ENCODE assay signal across 8 cellular contexts in the genomic region with DNA sequence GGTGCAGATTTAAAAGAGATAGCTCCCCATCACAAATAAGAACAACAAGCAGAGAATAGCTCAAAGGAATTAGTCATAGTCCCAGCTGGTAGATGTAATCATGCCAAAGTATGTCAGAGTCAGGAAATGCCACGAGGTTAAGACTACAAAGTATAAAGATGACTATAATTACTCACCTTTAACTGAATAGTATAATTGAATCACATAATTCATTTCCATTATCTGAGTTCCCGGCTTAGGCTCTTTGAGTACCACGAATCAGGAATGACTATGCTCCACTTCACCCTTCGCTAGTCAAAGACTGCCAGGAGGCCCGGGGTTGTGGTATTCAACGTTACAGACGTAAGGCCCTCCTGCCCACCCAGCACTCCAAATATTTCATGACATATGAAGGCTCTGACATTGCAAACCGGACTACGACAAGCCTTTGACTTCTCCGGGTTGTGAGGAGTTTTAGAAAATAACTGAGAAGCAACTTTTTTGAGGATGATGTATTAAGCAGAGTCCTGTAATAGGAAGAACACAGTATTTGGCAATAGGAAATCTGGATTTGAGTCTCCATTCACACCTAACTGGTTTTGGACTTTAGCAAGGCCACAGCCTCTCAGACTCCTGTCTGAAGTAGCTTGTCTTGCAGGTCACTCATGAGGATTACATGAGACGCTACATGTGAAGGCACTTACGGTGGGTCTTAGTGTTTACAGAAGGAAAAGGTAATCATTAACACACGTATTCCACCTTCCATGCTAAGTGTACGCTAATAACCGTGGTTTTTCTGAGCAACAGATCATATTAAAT.
A peak's percentile ranks its signal among the peaks of the same experiment; 100 is the strongest.
DNase-seq lines count a peak whose midpoint lies in the region; ATAC-seq and TF ChIP-seq lines count a peak whose summit lies in the region.

No MANE protein-coding gene starts in this region.

- H2AFZ ChIP-seq in parathyroid adenoma = peak overlapping the region; percentile 75

- POLR2A ChIA-PET in CD8-positive, alpha-beta T cell (lab: Charles Lee) = no interaction called here
- POLR2A ChIA-PET in HEK293T (lab: Yijun Ruan, JAX) = no interaction called here

- H3K4me3 ChIP-seq in CD8-positive, alpha-beta T cell (ENCODE audit: low read depth, low read length) = no peak overlapping the region
- H3K4me3 ChIP-seq in coronary artery = peak overlapping the region; percentile 44
- no peak overlapping the region for H3K4me3 ChIP-seq in parathyroid adenoma (ENCODE audit: low read depth, low read length)

- H3K27ac Mint-ChIP-seq in CD8-positive, alpha-beta T cell = peak overlapping the region; percentile 72

- H3K9ac ChIP-seq in parathyroid adenoma = no peak overlapping the region

- no peak overlapping the region for H3K4me2 ChIP-seq in parathyroid adenoma (ENCODE audit: low read length)

- peak overlapping the region; percentile 3 for H3K4me3 Mint-ChIP-seq in CD8-positive, alpha-beta T cell

- no peak overlapping the region for H3K27ac ChIP-seq in CD8-positive, alpha-beta T cell (ENCODE audit: low read depth, low read length)
- H3K27ac ChIP-seq in coronary artery (peak overlapping the region in 1 of 2 donors; percentile 57), parathyroid adenoma (peak overlapping the region; percentile 12)

- intact Hi-C loops in CD8-positive, alpha-beta T cell (cut with DNase I, micrococcal nuclease) = no loop called here

- no peaks in the 10 kb centered on the region for H3K27me3 Mint-ChIP-seq in CD8-positive, alpha-beta T cell (ENCODE audit: low read depth)

- no peak for TF ChIP-seq CTCF in CD8-positive, alpha-beta T cell (IDR thresholded peaks at IDR 0.05)
- TF ChIP-seq CTCF in coronary artery (IDR thresholded peaks at IDR 0.05) (no peak), parathyroid adenoma (IDR thresholded peaks at IDR 0.05) (no peak)

- H3K4me1 ChIP-seq in CD8-positive, alpha-beta T cell (ENCODE audit: insufficient read depth, low read length) = peaks cover 23% of the 10 kb centered on the region
- H3K4me1 ChIP-seq in parathyroid adenoma = peaks cover 4% of the 10 kb centered on the region

- CTCF ChIA-PET in CD8-positive, alpha-beta T cell (lab: Charles Lee) = no interaction called here
- CTCF ChIA-PET in HEK293T (lab: Yijun Ruan, JAX) = interaction anchor here (1.0 kb wide), 1 partner anchor 9 kb away, joined by 4 read pairs; no protein-coding TSS in a partner anchor

- no peaks in the 10 kb centered on the region for H3K36me3 ChIP-seq in CD8-positive, alpha-beta T cell (ENCODE audit: insufficient read depth, low read length)
- H3K36me3 ChIP-seq in parathyroid adenoma (ENCODE audit: control insufficient read depth, insufficient read depth, low read length) = no peaks in the 10 kb centered on the region

- no peak for ATAC-seq in CD8-positive, alpha-beta T cell
- ATAC-seq in GM21360 (IDR thresholded peaks at IDR 0.05; ENCODE audit: unreplicated experiment) = no peak
- no peak for ATAC-seq in HG03159 (IDR thresholded peaks at IDR 0.05; ENCODE audit: unreplicated experiment)

- no peaks in the 10 kb centered on the region for H3K36me3 Mint-ChIP-seq in CD8-positive, alpha-beta T cell

- no peak for DNase-seq in CD8-positive, alpha-beta T cell
- DNase-seq in NCI-H2227 treated with DMSO at 0.1 percent for 48 hours (lab: John Stamatoyannopoulos, UW) (peak; percentile 60), coronary artery (ENCODE audit: low spot score) (no peak), HEK293T (ENCODE audit: extremely low spot score) (no peak)
- DNase-seq in activated CD8-positive, alpha-beta memory T cell treated with anti-CD3 and anti-CD28 coated beads, Interleukin-2, amount 50 U/mL, for 4 hours = no peak

- no peaks in the 10 kb centered on the region for H3K27me3 ChIP-seq in CD8-positive, alpha-beta T cell (ENCODE audit: insufficient read depth, low read length)
- no peaks in the 10 kb centered on the region for H3K27me3 ChIP-seq in parathyroid adenoma (ENCODE audit: control insufficient read depth, insufficient read depth, low read length)

- H3K79me2 ChIP-seq in parathyroid adenoma = no peaks in the 10 kb centered on the region

- peaks cover 28% of the 10 kb centered on the region for H3K4me1 Mint-ChIP-seq in CD8-positive, alpha-beta T cell (ENCODE audit: low read depth)

- no peaks in the 10 kb centered on the region for H3K9me3 ChIP-seq in CD8-positive, alpha-beta T cell (ENCODE audit: low read length)
- no peaks in the 10 kb centered on the region for H3K9me3 ChIP-seq in parathyroid adenoma (ENCODE audit: control insufficient read depth, low read length)

- H3K9me3 Mint-ChIP-seq in CD8-positive, alpha-beta T cell = no peaks in the 10 kb centered on the region

TF ChIP-seq in HEK293T, 16 proteins besides CTCF, POLR2A, EP300 and RAD21:
- TF ChIP-seq SUZ12 (IDR thresholded peaks at IDR 0.05) = no peak
- TF ChIP-seq HDGF (IDR thresholded peaks at IDR 0.05; ENCODE audit: borderline replicate concordance) = no peak
- TF ChIP-seq ZNF384 (IDR thresholded peaks at IDR 0.05) = no peak
- TF ChIP-seq LEF1 (IDR thresholded peaks at IDR 0.05; ENCODE audit: borderline replicate concordance) = no peak
- TF ChIP-seq, protein P1, sequence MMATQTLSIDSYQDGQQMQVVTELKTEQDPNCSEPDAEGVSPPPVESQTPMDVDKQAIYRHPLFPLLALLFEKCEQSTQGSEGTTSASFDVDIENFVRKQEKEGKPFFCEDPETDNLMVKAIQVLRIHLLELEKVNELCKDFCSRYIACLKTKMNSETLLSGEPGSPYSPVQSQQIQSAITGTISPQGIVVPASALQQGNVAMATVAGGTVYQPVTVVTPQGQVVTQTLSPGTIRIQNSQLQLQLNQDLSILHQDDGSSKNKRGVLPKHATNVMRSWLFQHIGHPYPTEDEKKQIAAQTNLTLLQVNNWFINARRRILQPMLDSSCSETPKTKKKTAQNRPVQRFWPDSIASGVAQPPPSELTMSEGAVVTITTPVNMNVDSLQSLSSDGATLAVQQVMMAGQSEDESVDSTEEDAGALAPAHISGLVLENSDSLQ (IDR thresholded peaks at IDR 0.05) = no peak
- TF ChIP-seq FOXM1 (IDR thresholded peaks at IDR 0.05; ENCODE audit: borderline replicate concordance) = no peak
- TF ChIP-seq L3MBTL2 (conservative IDR thresholded peaks at IDR 0.05) = no peak
- TF ChIP-seq SP1 (IDR thresholded peaks at IDR 0.05) = no peak
- no peak for TF ChIP-seq FOXK2 (IDR thresholded peaks at IDR 0.05)
- no peak for TF ChIP-seq ARNT (IDR thresholded peaks at IDR 0.05)
